ENCODE assay signal across 2 cellular contexts in genomic region chr11:67639438-67639859, GRCh38.
TF ChIP-seq lines count a peak whose summit lies in the region.

TBX10 (minus strand) TSS chr11:67639763; CDS start chr11:67639472, 291 bp downstream.

TF ChIP-seq in IMR-90, 13 proteins besides CTCF, POLR2A, EP300 and RAD21:
- no peak for TF ChIP-seq CHD1 (IDR thresholded peaks at IDR 0.05; ENCODE audit: low read depth, low read length)

TF ChIP-seq in H1, 55 proteins besides CTCF, POLR2A, EP300 and RAD21:
- TF ChIP-seq KDM4A (IDR thresholded peaks at IDR 0.05; ENCODE audit: low read depth, low read length, severe bottlenecking) (no peak), CHD1 (IDR thresholded peaks at IDR 0.05; ENCODE audit: low read depth, low read length) (no peak), CEBPB (IDR thresholded peaks at IDR 0.05; ENCODE audit: low read depth, low read length) (no peak), KDM1A (IDR thresholded peaks at IDR 0.05; ENCODE audit: borderline replicate concordance, low read length) (no peak), TEAD4 (IDR thresholded peaks at IDR 0.05; ENCODE audit: low read depth, low read length) (no peak), BACH1 (IDR thresholded peaks at IDR 0.05; ENCODE audit: low read length) (no peak), SP1 (IDR thresholded peaks at IDR 0.05; ENCODE audit: low read depth, low read length) (no peak), TBP (IDR thresholded peaks at IDR 0.05; ENCODE audit: low read depth, low read length) (no peak)
